18 cellular contexts compared by ENCODE assay signal in genomic region chr6:46378161-46378881, GRCh38.
"Had no signal": no experiment of that assay in that cellular context is flagged by ENCODE, and none has a peak within 500 bp of the region (broad histone marks: within the 10 kb centered on the region; RNA-seq: fewer than 3 reads in every experiment).

No MANE protein-coding gene starts in this region.

- H3K4me1 Mint-ChIP-seq: activated T-helper 17 cell treated with anti-CD3 and anti-CD28 coated beads, Interleukin-2, amount 50 U/mL, for 72 hours had no signal

- H3K36me3 ChIP-seq: colonic mucosa, tibial nerve had no signal

- H3K36me3 Mint-ChIP-seq: activated naive CD8-positive, alpha-beta T cell treated with anti-CD3 and anti-CD28 coated beads for 36 hours; brain had no signal

- DNase-seq: activated B cell treated with CpG ODN at 0.5 μM for 24 hours; activated CD4-positive, alpha-beta memory T cell treated with anti-CD3 and anti-CD28 coated beads, Interleukin-2, amount 10 ng/mL, durations not matched to agents 7 days and 5 days; activated CD4-positive, alpha-beta T cell treated with anti-CD3 and anti-CD28 coated beads for 4 hours; activated CD8-positive, alpha-beta memory T cell treated with anti-CD3 and anti-CD28 coated beads, Interleukin-2, amount 10 ng/mL, durations not matched to agents 7 days and 5 days; activated naive CD4-positive, alpha-beta T cell; activated naive CD8-positive, alpha-beta T cell treated with anti-CD3 and anti-CD28 coated beads for 36 hours; amniotic stem cell; central memory CD4-positive, alpha-beta T cell; islet precursor cell; stimulated activated CD4-positive, alpha-beta T cell treated with anti-CD3 and anti-CD28 coated beads, Interleukin-2, amount 100 ng/mL, for 48 hours; T-helper 1 cell; T-helper 9 cell had no signal

- H3K4me3 Mint-ChIP-seq: activated B cell treated with CpG ODN at 0.5 μM for 24 hours; activated CD4-positive, alpha-beta memory T cell treated with anti-CD3 and anti-CD28 coated beads, Interleukin-2, amount 10 ng/mL, durations not matched to agents 7 days and 5 days; activated CD8-positive, alpha-beta memory T cell treated with anti-CD3 and anti-CD28 coated beads, Interleukin-2, amount 10 ng/mL, durations not matched to agents 7 days and 5 days; activated naive CD8-positive, alpha-beta T cell treated with anti-CD3 and anti-CD28 coated beads for 36 hours; activated T-helper 17 cell treated with anti-CD3 and anti-CD28 coated beads, Interleukin-2, amount 50 U/mL, for 72 hours; brain; neural crest cell had no signal

- H3K9me3 ChIP-seq: colonic mucosa, tibial nerve had no signal

- H3K27ac Mint-ChIP-seq: activated CD4-positive, alpha-beta memory T cell treated with anti-CD3 and anti-CD28 coated beads, Interleukin-2, amount 10 ng/mL, durations not matched to agents 7 days and 5 days; activated CD8-positive, alpha-beta memory T cell treated with anti-CD3 and anti-CD28 coated beads, Interleukin-2, amount 10 ng/mL, durations not matched to agents 7 days and 5 days; activated naive CD8-positive, alpha-beta T cell treated with anti-CD3 and anti-CD28 coated beads for 36 hours; activated T-helper 17 cell treated with anti-CD3 and anti-CD28 coated beads, Interleukin-2, amount 50 U/mL, for 72 hours had no signal

- H3K27me3 ChIP-seq: colonic mucosa, tibial nerve had no signal

- H3K27me3 Mint-ChIP-seq: activated B cell treated with CpG ODN at 0.5 μM for 24 hours, brain had no signal

- H3K9me3 Mint-ChIP-seq: activated B cell treated with CpG ODN at 0.5 μM for 24 hours; activated CD4-positive, alpha-beta memory T cell treated with anti-CD3 and anti-CD28 coated beads, Interleukin-2, amount 10 ng/mL, durations not matched to agents 7 days and 5 days; activated naive CD8-positive, alpha-beta T cell treated with anti-CD3 and anti-CD28 coated beads for 36 hours; activated T-helper 17 cell treated with anti-CD3 and anti-CD28 coated beads, Interleukin-2, amount 50 U/mL, for 72 hours; brain; neural crest cell had no signal

- H3K4me3 ChIP-seq: colonic mucosa, lung, tibial nerve had no signal

- H3K27ac ChIP-seq: colonic mucosa had no signal
